Comparison of ENCODE assay signal across 8 cellular contexts in the genomic region with DNA sequence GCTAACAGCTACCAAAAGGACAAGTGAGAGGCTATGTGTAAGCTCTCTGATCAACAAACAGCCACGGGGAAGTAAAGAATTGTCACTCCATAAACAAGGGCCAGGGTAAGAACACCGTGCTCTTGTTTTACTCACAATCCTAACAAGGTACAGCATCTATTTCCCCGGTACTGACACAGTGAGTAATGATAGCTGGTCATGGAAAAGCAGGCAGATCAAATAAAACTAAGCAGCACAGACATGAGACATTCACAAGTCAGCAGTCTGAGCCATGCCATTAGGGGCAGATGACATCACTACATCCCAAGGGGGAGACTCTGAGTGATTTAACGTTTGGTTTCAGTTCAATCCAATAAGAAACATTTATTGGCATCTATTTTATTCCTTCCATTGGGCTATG. TPM values are rescaled to one million over a fixed set of nuclear protein-coding genes. Genes with fewer than 3 reads are reported as not detected.
DNase-seq lines count a peak whose midpoint lies in the region; ATAC-seq, FAIRE-seq and TF ChIP-seq lines count a peak whose summit lies in the region.

No MANE protein-coding gene starts in this region.

- peaks cover 0 to 25% (median 0%) of the 10 kb centered on the region in 11 experiments; a peak in 4 of 22 replicates for H3K36me3 ChIP-seq in BLaER1 treated with 17β-estradiol and CSF1 and Interleukin-3, amounts not matched to agents 10 nM and 100 nM
- peaks cover 8% of the 10 kb centered on the region for H3K36me3 ChIP-seq in adipocyte (ENCODE audit: control insufficient read depth, insufficient read depth, low read length, severe bottlenecking)

- peak overlapping the region in 6 of 11 experiments; percentile 38 to 68 (median 64); a peak in 11 of 22 replicates for H3K9ac ChIP-seq in BLaER1 treated with 17β-estradiol and CSF1 and Interleukin-3, amounts not matched to agents 10 nM and 100 nM
- no peak overlapping the region for H3K9ac ChIP-seq in adipocyte (ENCODE audit: low read length)

- H4K20me1 ChIP-seq in BLaER1 treated with 17β-estradiol and CSF1 and Interleukin-3, amounts not matched to agents 10 nM and 100 nM, result peaks cover 0 to 5% (median 0%) of the 10 kb centered on the region in 11 experiments; a peak in 2 of 22 replicates

- CTCF ChIA-PET in HEK293T (lab: Yijun Ruan, JAX), result no interaction called here

- no peak for FAIRE-seq in D721Med (lab: Jason Lieb, UNC)

- H3K4me1 ChIP-seq in BLaER1 treated with 17β-estradiol and CSF1 and Interleukin-3, amounts not matched to agents 10 nM and 100 nM, result peaks cover 24 to 61% (median 46%) of the 10 kb centered on the region in 10 experiments
- H3K4me1 ChIP-seq in adipocyte (ENCODE audit: control insufficient read depth, insufficient read depth, low read length), result peaks cover 36% of the 10 kb centered on the region

- H3K27me3 ChIP-seq in BLaER1 treated with 17β-estradiol and CSF1 and Interleukin-3, amounts not matched to agents 10 nM and 100 nM, result no peaks in the 10 kb centered on the region
- no peaks in the 10 kb centered on the region for H3K27me3 ChIP-seq in adipocyte (replicated peaks; ENCODE audit: control insufficient read depth, insufficient read depth, low read length)

- peak overlapping the region in 9 of 11 experiments; percentile 70 to 84 (median 77); a peak in 19 of 22 replicates for H3K27ac ChIP-seq in BLaER1 treated with 17β-estradiol and CSF1 and Interleukin-3, amounts not matched to agents 10 nM and 100 nM

- peak; percentile 47 for DNase-seq in HEK293T (ENCODE audit: extremely low spot score)
- DNase-seq in adipocyte (ENCODE audit: low read depth), result peak; percentile 48
- peak; percentile 19 to 71 for DNase-seq in lung microvascular endothelial cell (ENCODE audit: low read depth in 2 of 2)
- DNase-seq in D721Med (ENCODE audit: insufficient read length, low spot score), result no peak
- no peak for DNase-seq in T-helper 9 cell
- no peak for DNase-seq in mucosa of gallbladder (ENCODE audit: low spot score)

- H3K4me2 ChIP-seq in BLaER1 treated with 17β-estradiol and CSF1 and Interleukin-3, amounts not matched to agents 10 nM and 100 nM, result peak overlapping the region; percentile 65 to 95 (median 85)

- no peak for ATAC-seq in HG03571 (IDR thresholded peaks at IDR 0.05; ENCODE audit: unreplicated experiment)

- H3K4me3 ChIP-seq in BLaER1 treated with 17β-estradiol and CSF1 and Interleukin-3, amounts not matched to agents 10 nM and 100 nM, result no peak overlapping the region
- H3K4me3 ChIP-seq in adipocyte (ENCODE audit: low read length), result no peak overlapping the region

- H3K9me3 ChIP-seq in BLaER1 treated with 17β-estradiol and CSF1 and Interleukin-3, amounts not matched to agents 10 nM and 100 nM (replicated peaks in 1 of 11), result no peaks in the 10 kb centered on the region
- no peaks in the 10 kb centered on the region for H3K9me3 ChIP-seq in adipocyte (ENCODE audit: control insufficient read depth, low read length)

- TF ChIP-seq CTCF in D721Med (IDR thresholded peaks at IDR 0.05; ENCODE audit: insufficient read depth, missing control alignments), result no peak

- POLR2A ChIA-PET in HEK293T (lab: Yijun Ruan, JAX), result interaction anchor here (1.1 kb wide), 1 partner anchor 9 kb away, joined by 3 read pairs; no protein-coding TSS in a partner anchor

TF ChIP-seq in HEK293T, 16 proteins besides CTCF, POLR2A, EP300 and RAD21:
- TF ChIP-seq FOXK2 (IDR thresholded peaks at IDR 0.05) (no peak), NFRKB (IDR thresholded peaks at IDR 0.05) (no peak), TARDBP (IDR thresholded peaks at IDR 0.05) (no peak)
- TF ChIP-seq, protein P1, sequence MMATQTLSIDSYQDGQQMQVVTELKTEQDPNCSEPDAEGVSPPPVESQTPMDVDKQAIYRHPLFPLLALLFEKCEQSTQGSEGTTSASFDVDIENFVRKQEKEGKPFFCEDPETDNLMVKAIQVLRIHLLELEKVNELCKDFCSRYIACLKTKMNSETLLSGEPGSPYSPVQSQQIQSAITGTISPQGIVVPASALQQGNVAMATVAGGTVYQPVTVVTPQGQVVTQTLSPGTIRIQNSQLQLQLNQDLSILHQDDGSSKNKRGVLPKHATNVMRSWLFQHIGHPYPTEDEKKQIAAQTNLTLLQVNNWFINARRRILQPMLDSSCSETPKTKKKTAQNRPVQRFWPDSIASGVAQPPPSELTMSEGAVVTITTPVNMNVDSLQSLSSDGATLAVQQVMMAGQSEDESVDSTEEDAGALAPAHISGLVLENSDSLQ (IDR thresholded peaks at IDR 0.05), result peak; percentile 71

RNA-seq across cellular contexts. Expression of a gene that starts 54.4 kb away (rescaled TPM):
- total RNA-seq in lung microvascular endothelial cell (145 and 160 TPM in 2 replicates), mucosa of gallbladder (169 TPM)

RNA-seq across cellular contexts. Expression of a gene that starts 59.8 kb away (rescaled TPM):
- total RNA-seq in lung microvascular endothelial cell (7.2 and 9.1 TPM in 2 replicates), mucosa of gallbladder (32.5 TPM)

Comparison
In these comparisons a context has a peak if more than half of its experiments do, and no peak if none do; other contexts are left out.
1. DNase-seq: peak in HEK293T (single experiment), adipocyte (single experiment) and lung microvascular endothelial cell (2 of 2); none in D721Med (single experiment), T-helper 9 cell (single experiment) and mucosa of gallbladder (single experiment).